Comparison of ENCODE assay signal across 10 cellular contexts in genomic region chr7:55774327-55775050, GRCh38.
A peak's percentile ranks its signal among the peaks of the same experiment; 100 is the strongest.
DNase-seq lines count a peak whose midpoint lies in the region; ATAC-seq, FAIRE-seq and TF ChIP-seq lines count a peak whose summit lies in the region.
"Had no signal": no experiment of that assay in that cellular context is flagged by ENCODE, and none has a peak within 500 bp of the region (broad histone marks: within the 10 kb centered on the region; RNA-seq: fewer than 3 reads in every experiment).

No MANE protein-coding gene starts in this region.

- H3K36me3 ChIP-seq in GM23338 (ENCODE audit: insufficient read depth) = no peaks in the 10 kb centered on the region
- H3K36me3 ChIP-seq in neuronal stem cell (replicated peaks in 1 of 2; ENCODE audit: control insufficient read depth in 2 of 2, insufficient read depth in 2 of 2, low read length in 2 of 2) = no peaks in the 10 kb centered on the region
- H3K36me3 ChIP-seq: lower lobe of right lung had no signal

- no peak overlapping the region for H3K4ac ChIP-seq in neuronal stem cell (ENCODE audit: low read length)

- no peaks in the 10 kb centered on the region for H3F3A ChIP-seq in GM23338 (replicated peaks; ENCODE audit: low read depth)

- H2BK120ac ChIP-seq in neuronal stem cell (ENCODE audit: low read depth, low read length) = no peak overlapping the region

- DNase-seq in GM23338 (ENCODE audit: low spot score) = peak; percentile 2
- DNase-seq in NCI-H345 (lab: John Stamatoyannopoulos, UW) = peak; percentile 96
- peak in 47 of 61 donors; percentile 1 to 70 (median 19) for DNase-seq in caudate nucleus (lab: John Stamatoyannopoulos, UW)
- no peak for DNase-seq in neuronal stem cell (ENCODE audit: low spot score)
- no peak for DNase-seq in GM12892 (ENCODE audit: insufficient read length)
- DNase-seq in stimulated activated CD4-positive, alpha-beta T cell treated with anti-CD3 and anti-CD28 coated beads, Interleukin-2, amount 100 ng/mL, for 24 hours = no peak
- DNase-seq: effector memory CD4-positive, alpha-beta T cell; lower lobe of right lung had no signal

- no peak for TF ChIP-seq CTCF in GM23338 (conservative IDR thresholded peaks at IDR 0.05; ENCODE audit: low read depth in 2 of 2)

- TF ChIP-seq POLR2A in GM12892 (IDR thresholded peaks at IDR 0.05; ENCODE audit: low read depth, low read length) = no peak

- peaks cover 17% of the 10 kb centered on the region; the same call in 2 of the 3 replicates for H3K36me3 Mint-ChIP-seq in GM23338 (ENCODE audit: low read depth)

- H3K4me3 ChIP-seq in GM23338 = peak overlapping the region; percentile 39; the same call in 1 of the 2 replicates
- H3K4me3 ChIP-seq in neuronal stem cell (ENCODE audit: low read length in 2 of 2) = no peak overlapping the region
- H3K4me3 ChIP-seq: lower lobe of right lung had no signal

- H2BK5ac ChIP-seq in neuronal stem cell (ENCODE audit: low read length) = no peak overlapping the region

- H2BK12ac ChIP-seq in neuronal stem cell (ENCODE audit: low read length) = no peak overlapping the region

- H3K23ac ChIP-seq in neuronal stem cell (ENCODE audit: low read depth, low read length, poor library complexity) = no peak overlapping the region

- H3K27ac Mint-ChIP-seq in GM23338 = no peak overlapping the region

- no peaks in the 10 kb centered on the region for H3K9me2 ChIP-seq in GM23338 (ENCODE audit: insufficient read depth)

- H3K79me1 ChIP-seq in neuronal stem cell (ENCODE audit: low read depth, low read length) = no peaks in the 10 kb centered on the region

- no peak overlapping the region for H2AK5ac ChIP-seq in neuronal stem cell (ENCODE audit: low read depth, low read length)

- no peaks in the 10 kb centered on the region for H3K9me3 ChIP-seq in neuronal stem cell (replicated peaks in 1 of 2; ENCODE audit: control insufficient read depth in 2 of 2, insufficient read depth in 1 of 2, low read depth in 1 of 2, low read length in 2 of 2)
- H3K9me3 ChIP-seq: lower lobe of right lung had no signal

- H3K4me3 Mint-ChIP-seq in GM23338 = peak overlapping the region; percentile 27; the same call in 1 of the 3 replicates

- no peak overlapping the region for H4K91ac ChIP-seq in neuronal stem cell (ENCODE audit: low read depth, low read length, poor library complexity)

- H3K27me3 Mint-ChIP-seq in GM23338 (ENCODE audit: insufficient read depth, low read depth, poor library complexity) = peaks cover 1% of the 10 kb centered on the region

- H3K27ac ChIP-seq in GM23338 (ENCODE audit: low read depth) (no peak overlapping the region), caudate nucleus (ENCODE audit: low read depth, low read length) (peak overlapping the region; percentile 59), neuronal stem cell (replicated peaks; ENCODE audit: low read length) (no peak overlapping the region)
- H3K27ac ChIP-seq: lower lobe of right lung had no signal

- no peak overlapping the region for H4K8ac ChIP-seq in neuronal stem cell (ENCODE audit: low read depth, low read length)

- FAIRE-seq in GM12892 (lab: Jason Lieb, UNC) = no peak

- H2BK15ac ChIP-seq in neuronal stem cell (ENCODE audit: low read length) = no peak overlapping the region

- whole genome bisulfite sequencing in neuronal stem cell (ENCODE audit: extremely low coverage in 2 of 2, insufficient read length in 2 of 2, insufficient replicate concordance in 1 of 2), 2 donors = no CpG with 5 or more reads among the region's 14 CpGs

- H3K18ac ChIP-seq in neuronal stem cell (ENCODE audit: low read length) = peak overlapping the region; percentile 24

- H3K9me3 Mint-ChIP-seq in GM23338 = peaks cover 58% of the 10 kb centered on the region

- peak overlapping the region; percentile 66 for H3K4me2 ChIP-seq in GM23338
- H3K4me2 ChIP-seq in neuronal stem cell (ENCODE audit: insufficient read depth, low read length, poor library complexity, severe bottlenecking) = peak overlapping the region; percentile 49

- peak overlapping the region; percentile 63 for H3K9ac ChIP-seq in neuronal stem cell (ENCODE audit: low read depth, low read length, poor library complexity)

- H3K4me1 ChIP-seq in GM23338 (ENCODE audit: insufficient read depth) (peaks cover 9% of the 10 kb centered on the region), neuronal stem cell (ENCODE audit: control insufficient read depth in 2 of 2, insufficient read depth in 1 of 2, low read depth in 1 of 2, low read length in 2 of 2) (no peaks in the 10 kb centered on the region)
- H3K4me1 ChIP-seq: lower lobe of right lung had no signal

- peak; percentile 76 for ATAC-seq in GM23338
- no peak for ATAC-seq in HG02970 (IDR thresholded peaks at IDR 0.05; ENCODE audit: low FRiP score, unreplicated experiment)
- ATAC-seq in HG02885 (IDR thresholded peaks at IDR 0.05; ENCODE audit: poor library complexity, unreplicated experiment) = no peak

- no peaks in the 10 kb centered on the region for H3K79me2 ChIP-seq in GM23338 (replicated peaks; ENCODE audit: insufficient read depth)

- H3K27me3 ChIP-seq in GM23338 (ENCODE audit: insufficient read depth) (no peaks in the 10 kb centered on the region), neuronal stem cell (ENCODE audit: control insufficient read depth in 3 of 3, insufficient read depth in 3 of 3, low read depth in 1 of 3, low read length in 3 of 3) (no peaks in the 10 kb centered on the region)

- H4K20me1 ChIP-seq in GM23338 (replicated peaks; ENCODE audit: insufficient read depth) = no peaks in the 10 kb centered on the region

- H2AFZ ChIP-seq in GM23338 = no peak overlapping the region
- H2AFZ ChIP-seq in neuronal stem cell (ENCODE audit: low read length) = no peak overlapping the region

- H3K14ac ChIP-seq in neuronal stem cell (ENCODE audit: low read length) = no peak overlapping the region

- H3K4me1 Mint-ChIP-seq in GM23338 = 0 out of 3 replicates have a peak, but pooled peaks cover 3% of the 10 kb centered on the region

TF ChIP-seq in GM23338, 12 proteins besides CTCF, POLR2A, EP300 and RAD21 (continues in another document):
- no peak for TF ChIP-seq JUNB (IDR thresholded peaks at IDR 0.05; ENCODE audit: unreplicated experiment)
- TF ChIP-seq, protein P1, sequence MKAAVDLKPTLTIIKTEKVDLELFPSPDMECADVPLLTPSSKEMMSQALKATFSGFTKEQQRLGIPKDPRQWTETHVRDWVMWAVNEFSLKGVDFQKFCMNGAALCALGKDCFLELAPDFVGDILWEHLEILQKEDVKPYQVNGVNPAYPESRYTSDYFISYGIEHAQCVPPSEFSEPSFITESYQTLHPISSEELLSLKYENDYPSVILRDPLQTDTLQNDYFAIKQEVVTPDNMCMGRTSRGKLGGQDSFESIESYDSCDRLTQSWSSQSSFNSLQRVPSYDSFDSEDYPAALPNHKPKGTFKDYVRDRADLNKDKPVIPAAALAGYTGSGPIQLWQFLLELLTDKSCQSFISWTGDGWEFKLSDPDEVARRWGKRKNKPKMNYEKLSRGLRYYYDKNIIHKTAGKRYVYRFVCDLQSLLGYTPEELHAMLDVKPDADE (IDR thresholded peaks at IDR 0.05) = no peak
- no peak for TF ChIP-seq EZH2phosphoT487 (IDR thresholded peaks at IDR 0.05; ENCODE audit: unreplicated experiment)
- no peak for TF ChIP-seq CREB1 (CRISPR knock-in tag; IDR thresholded peaks at IDR 0.05; ENCODE audit: low read depth)
- no peak for TF ChIP-seq NANOG (IDR thresholded peaks at IDR 0.05; ENCODE audit: borderline replicate concordance)
- TF ChIP-seq ZNF331 (CRISPR knock-in tag; IDR thresholded peaks at IDR 0.05; ENCODE audit: low read depth) = no peak

Comparison
In these comparisons a context has a peak if more than half of its experiments do, and no peak if none do; other contexts are left out.
1. DNase-seq: peak in GM23338 (single experiment), NCI-H345 (single experiment) and caudate nucleus (47 of 61); none in neuronal stem cell (single experiment), GM12892 (single experiment) and stimulated activated CD4-positive, alpha-beta T cell treated with anti-CD3 and anti-CD28 coated beads, Interleukin-2, amount 100 ng/mL, for 24 hours (0 of 2).